In genomic region chr22:30195245-30196140, GRCh38 we compare ENCODE assay signal across 2 cellular contexts.
TF ChIP-seq lines count a peak whose summit lies in the region.

No MANE protein-coding gene starts in this region.

TF ChIP-seq in PFSK-1, 5 proteins besides CTCF, POLR2A, EP300 and RAD21 (continued from another document):
- TF ChIP-seq, protein P1, sequence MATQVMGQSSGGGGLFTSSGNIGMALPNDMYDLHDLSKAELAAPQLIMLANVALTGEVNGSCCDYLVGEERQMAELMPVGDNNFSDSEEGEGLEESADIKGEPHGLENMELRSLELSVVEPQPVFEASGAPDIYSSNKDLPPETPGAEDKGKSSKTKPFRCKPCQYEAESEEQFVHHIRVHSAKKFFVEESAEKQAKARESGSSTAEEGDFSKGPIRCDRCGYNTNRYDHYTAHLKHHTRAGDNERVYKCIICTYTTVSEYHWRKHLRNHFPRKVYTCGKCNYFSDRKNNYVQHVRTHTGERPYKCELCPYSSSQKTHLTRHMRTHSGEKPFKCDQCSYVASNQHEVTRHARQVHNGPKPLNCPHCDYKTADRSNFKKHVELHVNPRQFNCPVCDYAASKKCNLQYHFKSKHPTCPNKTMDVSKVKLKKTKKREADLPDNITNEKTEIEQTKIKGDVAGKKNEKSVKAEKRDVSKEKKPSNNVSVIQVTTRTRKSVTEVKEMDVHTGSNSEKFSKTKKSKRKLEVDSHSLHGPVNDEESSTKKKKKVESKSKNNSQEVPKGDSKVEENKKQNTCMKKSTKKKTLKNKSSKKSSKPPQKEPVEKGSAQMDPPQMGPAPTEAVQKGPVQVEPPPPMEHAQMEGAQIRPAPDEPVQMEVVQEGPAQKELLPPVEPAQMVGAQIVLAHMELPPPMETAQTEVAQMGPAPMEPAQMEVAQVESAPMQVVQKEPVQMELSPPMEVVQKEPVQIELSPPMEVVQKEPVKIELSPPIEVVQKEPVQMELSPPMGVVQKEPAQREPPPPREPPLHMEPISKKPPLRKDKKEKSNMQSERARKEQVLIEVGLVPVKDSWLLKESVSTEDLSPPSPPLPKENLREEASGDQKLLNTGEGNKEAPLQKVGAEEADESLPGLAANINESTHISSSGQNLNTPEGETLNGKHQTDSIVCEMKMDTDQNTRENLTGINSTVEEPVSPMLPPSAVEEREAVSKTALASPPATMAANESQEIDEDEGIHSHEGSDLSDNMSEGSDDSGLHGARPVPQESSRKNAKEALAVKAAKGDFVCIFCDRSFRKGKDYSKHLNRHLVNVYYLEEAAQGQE (IDR thresholded peaks at IDR 0.05; ENCODE audit: insufficient read depth in 1 of 2, low read depth in 2 of 2, low read length in 2 of 2): no peak
- TF ChIP-seq FOXP2 (optimal IDR thresholded peaks at IDR 0.05; ENCODE audit: borderline replicate concordance, extremely low read depth, extremely low read length, insufficient read depth) (no peak), SIN3A (IDR thresholded peaks at IDR 0.05; ENCODE audit: borderline replicate concordance, insufficient read depth, low read length) (0 out of 2 replicates have a peak, but pooled peaks have one; percentile 6), TAF1 (IDR thresholded peaks at IDR 0.05; ENCODE audit: borderline replicate concordance, insufficient read depth, low read length) (no peak)

TF ChIP-seq in H1, 55 proteins besides CTCF, POLR2A, EP300 and RAD21 (continued from another document):
- no peak for TF ChIP-seq CHD7 (IDR thresholded peaks at IDR 0.05; ENCODE audit: insufficient replicate concordance, low read length)
- TF ChIP-seq TCF12 (IDR thresholded peaks at IDR 0.05; ENCODE audit: low read depth, low read length): no peak
- TF ChIP-seq SIX5 (IDR thresholded peaks at IDR 0.05; ENCODE audit: low read depth, low read length): no peak
- TF ChIP-seq USF2 (IDR thresholded peaks at IDR 0.05; ENCODE audit: low read length): no peak
- no peak for TF ChIP-seq MAX (IDR thresholded peaks at IDR 0.05)
- no peak for TF ChIP-seq RBBP5 (IDR thresholded peaks at IDR 0.05; ENCODE audit: borderline replicate concordance, low read depth, low read length)
- no peak for TF ChIP-seq RXRA (IDR thresholded peaks at IDR 0.05; ENCODE audit: insufficient read depth, low read depth, low read length)
- no peak for TF ChIP-seq BCL11A (IDR thresholded peaks at IDR 0.05; ENCODE audit: low read depth in 2 of 2, low read length in 2 of 2)
- TF ChIP-seq KDM4A (IDR thresholded peaks at IDR 0.05; ENCODE audit: low read depth, low read length, severe bottlenecking): no peak
- TF ChIP-seq FOSL1 (IDR thresholded peaks at IDR 0.05; ENCODE audit: insufficient read depth, low read depth, low read length): no peak
- TF ChIP-seq YY1 (IDR thresholded peaks at IDR 0.05; ENCODE audit: low read depth, low read length): no peak
